In genomic region chr5:10563132-10563939, GRCh38 we compare ENCODE assay signal across 1 cellular context.
TF ChIP-seq lines count a peak whose summit lies in the region.

No MANE protein-coding gene starts in this region.

TF ChIP-seq in HEK293, 187 proteins besides CTCF, POLR2A, EP300 and RAD21 (continued from another document and continues in another):
- TF ChIP-seq PRDM1 (tag by site-specific recombination; IDR thresholded peaks at IDR 0.05): no peak
- no peak for TF ChIP-seq ZNF214 (tag by site-specific recombination; IDR thresholded peaks at IDR 0.05; ENCODE audit: borderline replicate concordance)
- TF ChIP-seq AEBP2 (tag by site-specific recombination; IDR thresholded peaks at IDR 0.05; ENCODE audit: borderline replicate concordance): no peak
- TF ChIP-seq, protein P1, sequence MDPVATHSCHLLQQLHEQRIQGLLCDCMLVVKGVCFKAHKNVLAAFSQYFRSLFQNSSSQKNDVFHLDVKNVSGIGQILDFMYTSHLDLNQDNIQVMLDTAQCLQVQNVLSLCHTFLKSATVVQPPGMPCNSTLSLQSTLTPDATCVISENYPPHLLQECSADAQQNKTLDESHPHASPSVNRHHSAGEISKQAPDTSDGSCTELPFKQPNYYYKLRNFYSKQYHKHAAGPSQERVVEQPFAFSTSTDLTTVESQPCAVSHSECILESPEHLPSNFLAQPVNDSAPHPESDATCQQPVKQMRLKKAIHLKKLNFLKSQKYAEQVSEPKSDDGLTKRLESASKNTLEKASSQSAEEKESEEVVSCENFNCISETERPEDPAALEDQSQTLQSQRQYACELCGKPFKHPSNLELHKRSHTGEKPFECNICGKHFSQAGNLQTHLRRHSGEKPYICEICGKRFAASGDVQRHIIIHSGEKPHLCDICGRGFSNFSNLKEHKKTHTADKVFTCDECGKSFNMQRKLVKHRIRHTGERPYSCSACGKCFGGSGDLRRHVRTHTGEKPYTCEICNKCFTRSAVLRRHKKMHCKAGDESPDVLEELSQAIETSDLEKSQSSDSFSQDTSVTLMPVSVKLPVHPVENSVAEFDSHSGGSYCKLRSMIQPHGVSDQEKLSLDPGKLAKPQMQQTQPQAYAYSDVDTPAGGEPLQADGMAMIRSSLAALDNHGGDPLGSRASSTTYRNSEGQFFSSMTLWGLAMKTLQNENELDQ (tag by site-specific recombination; IDR thresholded peaks at IDR 0.05; ENCODE audit: low read depth): no peak
- TF ChIP-seq ZNF624 (tag by site-specific recombination; IDR thresholded peaks at IDR 0.05): no peak
- no peak for TF ChIP-seq SCRT1 (tag by site-specific recombination; IDR thresholded peaks at IDR 0.05; ENCODE audit: borderline replicate concordance)
- TF ChIP-seq ZNF571 (tag by site-specific recombination; IDR thresholded peaks at IDR 0.05): no peak
- TF ChIP-seq ZNF202 (tag by site-specific recombination; IDR thresholded peaks at IDR 0.05; ENCODE audit: borderline replicate concordance): 0 out of 2 replicates have a peak, but pooled peaks have one; percentile 1
- TF ChIP-seq ZBTB20 (tag by site-specific recombination; IDR thresholded peaks at IDR 0.05): peak; percentile 15; the same call in 1 of the 2 replicates
- TF ChIP-seq, protein P2, sequence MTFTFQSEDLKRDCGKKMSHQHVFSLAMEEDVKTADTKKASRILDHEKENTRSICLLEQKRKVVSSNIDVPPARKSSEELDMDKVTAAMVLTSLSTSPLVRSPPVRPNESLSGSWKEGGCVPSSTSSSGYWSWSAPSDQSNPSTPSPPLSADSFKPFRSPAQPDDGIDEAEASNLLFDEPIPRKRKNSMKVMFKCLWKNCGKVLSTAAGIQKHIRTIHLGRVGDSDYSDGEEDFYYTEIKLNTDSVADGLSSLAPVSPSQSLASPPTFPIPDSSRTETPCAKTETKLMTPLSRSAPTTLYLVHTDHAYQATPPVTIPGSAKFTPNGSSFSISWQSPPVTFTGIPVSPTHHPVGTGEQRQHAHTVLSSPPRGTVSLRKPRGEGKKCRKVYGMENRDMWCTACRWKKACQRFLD (tag by site-specific recombination; IDR thresholded peaks at IDR 0.05): no peak
- TF ChIP-seq ZNF777 (tag by site-specific recombination; IDR thresholded peaks at IDR 0.05; ENCODE audit: borderline replicate concordance): no peak
- no peak for TF ChIP-seq ZNF324 (tag by site-specific recombination; IDR thresholded peaks at IDR 0.05)
- TF ChIP-seq ZNF830 (tag by site-specific recombination; IDR thresholded peaks at IDR 0.05; ENCODE audit: low read depth): no peak
- peak; percentile 61; the same call in 1 of the 2 replicates for TF ChIP-seq ZBTB48 (tag by site-specific recombination; IDR thresholded peaks at IDR 0.05)
- peak; percentile 17; the same call in 1 of the 2 replicates for TF ChIP-seq ZNF335 (tag by site-specific recombination; conservative IDR thresholded peaks at IDR 0.05)
- TF ChIP-seq HIC1 (tag by site-specific recombination; IDR thresholded peaks at IDR 0.05): no peak
- TF ChIP-seq KLF8 (tag by site-specific recombination; IDR thresholded peaks at IDR 0.05): no peak
- TF ChIP-seq ZNF184 (tag by site-specific recombination; IDR thresholded peaks at IDR 0.05): no peak
- TF ChIP-seq ZNF473 (tag by site-specific recombination; IDR thresholded peaks at IDR 0.05): no peak
- no peak for TF ChIP-seq ZNF521 (tag by site-specific recombination; IDR thresholded peaks at IDR 0.05)
- TF ChIP-seq ZNF239 (tag by site-specific recombination; IDR thresholded peaks at IDR 0.05): no peak
- TF ChIP-seq SP3 (tag by site-specific recombination; IDR thresholded peaks at IDR 0.05): no peak
- no peak for TF ChIP-seq MEIS1 (CRISPR knock-in tag; IDR thresholded peaks at IDR 0.05; ENCODE audit: borderline replicate concordance)
- no peak for TF ChIP-seq ZNF19 (tag by site-specific recombination; IDR thresholded peaks at IDR 0.05; ENCODE audit: low read depth)
- TF ChIP-seq ZEB2 (tag by site-specific recombination; IDR thresholded peaks at IDR 0.05): 0 out of 2 replicates have a peak, but pooled peaks have one; percentile 46
- TF ChIP-seq ZBTB10 (tag by site-specific recombination; IDR thresholded peaks at IDR 0.05): peak; percentile 38; the same call in 1 of the 2 replicates
- no peak for TF ChIP-seq ZNF155 (tag by site-specific recombination; IDR thresholded peaks at IDR 0.05)
- no peak for TF ChIP-seq RBAK (tag by site-specific recombination; IDR thresholded peaks at IDR 0.05)
- TF ChIP-seq, protein P3, sequence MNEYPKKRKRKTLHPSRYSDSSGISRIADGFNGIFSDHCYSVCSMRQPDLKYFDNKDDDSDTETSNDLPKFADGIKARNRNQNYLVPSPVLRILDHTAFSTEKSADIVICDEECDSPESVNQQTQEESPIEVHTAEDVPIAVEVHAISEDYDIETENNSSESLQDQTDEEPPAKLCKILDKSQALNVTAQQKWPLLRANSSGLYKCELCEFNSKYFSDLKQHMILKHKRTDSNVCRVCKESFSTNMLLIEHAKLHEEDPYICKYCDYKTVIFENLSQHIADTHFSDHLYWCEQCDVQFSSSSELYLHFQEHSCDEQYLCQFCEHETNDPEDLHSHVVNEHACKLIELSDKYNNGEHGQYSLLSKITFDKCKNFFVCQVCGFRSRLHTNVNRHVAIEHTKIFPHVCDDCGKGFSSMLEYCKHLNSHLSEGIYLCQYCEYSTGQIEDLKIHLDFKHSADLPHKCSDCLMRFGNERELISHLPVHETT (tag by site-specific recombination; IDR thresholded peaks at IDR 0.05): no peak
- no peak for TF ChIP-seq ZNF133 (tag by site-specific recombination; IDR thresholded peaks at IDR 0.05)
- TF ChIP-seq ZNF645 (tag by site-specific recombination; IDR thresholded peaks at IDR 0.05): no peak
- 0 out of 2 replicates have a peak, but pooled peaks have one; percentile 17 for TF ChIP-seq SP7 (tag by site-specific recombination; IDR thresholded peaks at IDR 0.05)
- TF ChIP-seq ZNF791 (tag by site-specific recombination; IDR thresholded peaks at IDR 0.05): no peak
- no peak for TF ChIP-seq ZNF664 (tag by site-specific recombination; IDR thresholded peaks at IDR 0.05)
- TF ChIP-seq ZNF501 (tag by site-specific recombination; IDR thresholded peaks at IDR 0.05): no peak
- TF ChIP-seq ZXDB (tag by site-specific recombination; IDR thresholded peaks at IDR 0.05): peak; percentile 50
- no peak for TF ChIP-seq KLF9 (tag by site-specific recombination; IDR thresholded peaks at IDR 0.05; ENCODE audit: low read depth)
- TF ChIP-seq INSM2 (tag by site-specific recombination; IDR thresholded peaks at IDR 0.05): no peak
- no peak for TF ChIP-seq ZNF560 (tag by site-specific recombination; IDR thresholded peaks at IDR 0.05; ENCODE audit: borderline replicate concordance)
- peak; percentile 89 for TF ChIP-seq GLIS2 (tag by site-specific recombination; IDR thresholded peaks at IDR 0.05)
- TF ChIP-seq, protein P4, sequence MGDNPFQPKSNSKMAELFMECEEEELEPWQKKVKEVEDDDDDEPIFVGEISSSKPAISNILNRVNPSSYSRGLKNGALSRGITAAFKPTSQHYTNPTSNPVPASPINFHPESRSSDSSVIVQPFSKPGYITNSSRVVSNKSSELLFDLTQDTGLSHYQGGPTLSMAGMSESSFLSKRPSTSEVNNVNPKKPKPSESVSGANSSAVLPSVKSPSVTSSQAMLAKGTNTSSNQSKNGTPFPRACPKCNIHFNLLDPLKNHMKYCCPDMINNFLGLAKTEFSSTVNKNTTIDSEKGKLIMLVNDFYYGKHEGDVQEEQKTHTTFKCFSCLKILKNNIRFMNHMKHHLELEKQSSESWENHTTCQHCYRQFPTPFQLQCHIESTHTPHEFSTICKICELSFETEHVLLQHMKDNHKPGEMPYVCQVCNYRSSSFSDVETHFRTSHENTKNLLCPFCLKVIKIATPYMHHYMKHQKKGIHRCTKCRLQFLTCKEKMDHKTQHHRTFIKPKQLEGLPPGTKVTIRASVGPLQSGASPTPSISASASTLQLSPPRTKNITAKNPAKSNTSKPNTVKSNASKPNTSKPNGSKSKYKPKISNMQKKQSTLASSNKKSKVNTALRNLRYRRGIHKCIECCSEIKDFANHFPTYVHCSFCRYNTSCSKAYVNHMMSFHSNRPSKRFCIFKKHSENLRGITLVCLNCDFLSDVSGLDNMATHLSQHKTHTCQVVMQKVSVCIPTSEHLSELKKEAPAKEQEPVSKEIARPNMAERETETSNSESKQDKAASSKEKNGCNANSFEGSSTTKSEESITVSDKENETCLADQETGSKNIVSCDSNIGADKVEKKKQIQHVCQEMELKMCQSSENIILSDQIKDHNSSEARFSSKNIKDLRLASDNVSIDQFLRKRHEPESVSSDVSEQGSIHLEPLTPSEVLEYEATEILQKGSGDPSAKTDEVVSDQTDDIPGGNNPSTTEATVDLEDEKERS (tag by site-specific recombination; IDR thresholded peaks at IDR 0.05): no peak
- peak; percentile 43; the same call in 1 of the 2 replicates for TF ChIP-seq ZBTB6 (tag by site-specific recombination; IDR thresholded peaks at IDR 0.05)
- TF ChIP-seq MZF1 (tag by site-specific recombination; IDR thresholded peaks at IDR 0.05; ENCODE audit: borderline replicate concordance): peak; percentile 25; the same call in 1 of the 2 replicates
- TF ChIP-seq ZNF23 (tag by site-specific recombination; IDR thresholded peaks at IDR 0.05; ENCODE audit: borderline replicate concordance): no peak
- no peak for TF ChIP-seq GFI1B (tag by site-specific recombination; IDR thresholded peaks at IDR 0.05)
- no peak for TF ChIP-seq ZNF510 (tag by site-specific recombination; IDR thresholded peaks at IDR 0.05; ENCODE audit: insufficient replicate concordance)
